Comparison of ENCODE assay signal across 15 cellular contexts in the genomic region with DNA sequence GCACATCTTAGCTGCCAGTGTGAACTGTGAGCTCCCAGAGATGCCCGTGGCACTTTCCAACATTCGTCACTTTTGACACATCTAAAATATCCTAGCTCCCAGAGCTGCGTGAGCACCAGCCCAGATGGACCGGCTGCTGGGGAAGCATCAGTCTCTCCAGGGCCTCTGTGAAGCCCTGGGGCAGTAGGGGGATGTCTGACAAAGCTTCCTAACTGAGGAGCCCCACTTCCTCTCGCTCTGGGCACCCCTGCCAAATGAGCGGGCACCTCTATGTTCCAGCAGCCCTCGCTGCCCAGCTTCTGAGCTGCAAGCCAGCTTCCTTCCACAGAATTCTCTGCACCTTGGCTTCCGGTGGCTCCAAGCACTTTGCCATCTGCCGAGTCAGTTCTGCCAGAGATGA.
DNase-seq lines count a peak whose midpoint lies in the region; ATAC-seq, FAIRE-seq and TF ChIP-seq lines count a peak whose summit lies in the region.
"Had no signal": no experiment of that assay in that cellular context is flagged by ENCODE, and none has a peak within 500 bp of the region (broad histone marks: within the 10 kb centered on the region; RNA-seq: fewer than 3 reads in every experiment).

No MANE protein-coding gene starts in this region.

- H3K9me1 ChIP-seq in keratinocyte (ENCODE audit: control insufficient read depth, extremely low read depth, insufficient read depth, low read length), result no peaks in the 10 kb centered on the region

- no peak for TF ChIP-seq CTCF in keratinocyte (optimal IDR thresholded peaks at IDR 0.05 in 1 of 3, IDR thresholded peaks at IDR 0.05 in 1 of 3, conservative IDR thresholded peaks at IDR 0.05 in 1 of 3; ENCODE audit: extremely low read depth in 1 of 3, insufficient read depth in 2 of 3, low read length in 3 of 3)

- no peak for FAIRE-seq in keratinocyte (lab: Jason Lieb, UNC)
- FAIRE-seq: TTC549 had no signal

- H3K79me2 ChIP-seq in keratinocyte (ENCODE audit: control insufficient read depth, insufficient read depth, low read length), result no peaks in the 10 kb centered on the region

- dilution Hi-C loops in keratinocyte (cut with MboI; ENCODE audit: extremely low pct_ligation_motif_present, low sequenced_read_pairs), result no loop called here

- H2AFZ ChIP-seq in keratinocyte (ENCODE audit: control insufficient read depth, low read length), result peak overlapping the region; percentile 84

- H3K27me3 ChIP-seq in keratinocyte (ENCODE audit: control insufficient read depth, extremely low read depth, insufficient read depth, low read length) (no peaks in the 10 kb centered on the region), skeletal muscle tissue (ENCODE audit: control insufficient read depth in 3 of 3, insufficient read depth in 3 of 3, low read length in 3 of 3) (no peaks in the 10 kb centered on the region)
- H3K27me3 ChIP-seq: transverse colon had no signal

- H3K9ac ChIP-seq in keratinocyte (ENCODE audit: control insufficient read depth, extremely low read depth, insufficient read depth, low read length) (peak overlapping the region; percentile 55), skeletal muscle tissue (ENCODE audit: low read depth in 1 of 3, low read length in 3 of 3) (peak overlapping the region in 2 of 3 donors; percentile 45 to 58)

- ATAC-seq in activated CD4-positive, CD25-positive, alpha-beta regulatory T cell treated with anti-CD3 and anti-CD28 coated beads, Interleukin-2, amount 50 U/mL, for 24 hours, result no peak

- DNase-seq in DMS 273 (lab: John Stamatoyannopoulos, UW; ENCODE audit: unreplicated experiment) (peak; percentile 52), DMS 273 treated with DMSO at 0.1 percent for 48 hours (lab: John Stamatoyannopoulos, UW) (no peak), anterior cingulate cortex (lab: John Stamatoyannopoulos, UW) (peak in 30 of 58 donors; percentile 17 to 76 (median 47)), keratinocyte (ENCODE audit: low read depth, low spot score) (no peak), SIG-M5 treated with dmso at 0.1 percent for 504 hours (lab: John Stamatoyannopoulos, UW; ENCODE audit: unreplicated experiment) (no peak), GDM1 (lab: John Stamatoyannopoulos, UW) (no peak)
- DNase-seq: COR-L47, naive B cell, NCI-H774, transverse colon had no signal

- H3K27ac ChIP-seq in keratinocyte (ENCODE audit: control insufficient read depth, insufficient read depth, low read length) (peak overlapping the region; percentile 85), skeletal muscle tissue (ENCODE audit: low read depth, low read length) (no peak overlapping the region)
- H3K27ac ChIP-seq: 22Rv1, transverse colon had no signal

- H3K4me1 ChIP-seq in keratinocyte (ENCODE audit: control insufficient read depth, extremely low read depth, insufficient read depth, low read length) (peaks cover 26% of the 10 kb centered on the region), skeletal muscle tissue (ENCODE audit: control insufficient read depth in 3 of 3, insufficient read depth in 3 of 3, low read length in 3 of 3) (peaks cover 16 to 33% (median 24%) of the 10 kb centered on the region in 3 donors)

- H3K36me3 ChIP-seq in keratinocyte (ENCODE audit: control insufficient read depth in 2 of 2, extremely low read depth in 1 of 2, insufficient read depth in 2 of 2, low read length in 2 of 2) (no peaks in the 10 kb centered on the region), skeletal muscle tissue (ENCODE audit: control insufficient read depth in 3 of 3, insufficient read depth in 3 of 3, low read length in 3 of 3) (no peaks in the 10 kb centered on the region)
- H3K36me3 ChIP-seq: transverse colon had no signal

- H3K9me3 ChIP-seq in keratinocyte (ENCODE audit: control insufficient read depth, low read depth, low read length) (no peaks in the 10 kb centered on the region), skeletal muscle tissue (ENCODE audit: control insufficient read depth in 3 of 3, low read length in 3 of 3) (no peaks in the 10 kb centered on the region)
- H3K9me3 ChIP-seq: transverse colon had no signal

- H4K20me1 ChIP-seq in keratinocyte (ENCODE audit: control insufficient read depth, extremely low read depth, insufficient read depth, low read length), result no peaks in the 10 kb centered on the region

- no peak overlapping the region for H3K4me2 ChIP-seq in keratinocyte (ENCODE audit: control insufficient read depth, extremely low read depth, insufficient read depth, low read depth, low read length)
- H3K4me2 ChIP-seq: smooth muscle cell had no signal

- H3K4me3 ChIP-seq in keratinocyte (ENCODE audit: control insufficient read depth in 2 of 3, extremely low read depth in 1 of 3, insufficient read depth in 2 of 3, low read depth in 1 of 3, low read length in 3 of 3), result no peak overlapping the region
- H3K4me3 ChIP-seq in skeletal muscle tissue (ENCODE audit: low read length in 3 of 3), result no peak overlapping the region
- H3K4me3 ChIP-seq: smooth muscle cell, transverse colon had no signal

Comparison
In these comparisons a context has a peak if more than half of its experiments do, and no peak if none do; other contexts are left out.
1. DNase-seq: peak in DMS 273 (single experiment) and anterior cingulate cortex (30 of 58); none in DMS 273 treated with DMSO at 0.1 percent for 48 hours (single experiment), keratinocyte (single experiment), SIG-M5 treated with dmso at 0.1 percent for 504 hours (single experiment) and GDM1 (single experiment).